Comparison of ENCODE assay signal across 12 cellular contexts in genomic region chr18:23115683-23116096, GRCh38. TPM values are rescaled to one million over a fixed set of nuclear protein-coding genes. Genes with fewer than 3 reads are reported as not detected.
DNase-seq lines count a peak whose midpoint lies in the region; ATAC-seq and TF ChIP-seq lines count a peak whose summit lies in the region.
"Had no signal": no experiment of that assay in that cellular context is flagged by ENCODE, and none has a peak within 500 bp of the region (broad histone marks: within the 10 kb centered on the region; RNA-seq: fewer than 3 reads in every experiment).

No MANE protein-coding gene starts in this region.

- H3K27ac Mint-ChIP-seq in naive thymus-derived CD8-positive, alpha-beta T cell = peak overlapping the region in 1 of 10 donors; percentile 72

- H3K27me3 ChIP-seq in breast epithelium = no peaks in the 10 kb centered on the region
- no peaks in the 10 kb centered on the region for H3K27me3 ChIP-seq in lung (ENCODE audit: control insufficient read depth, insufficient read depth)
- H3K27me3 ChIP-seq: uterus had no signal

- peaks cover 0 to 10% (median 0%) of the 10 kb centered on the region in 5 donors for H3K27me3 Mint-ChIP-seq in naive thymus-derived CD8-positive, alpha-beta T cell

- peak; percentile 14 for ATAC-seq in lung (ENCODE audit: insufficient read depth, low FRiP score)
- ATAC-seq in HG03196 (IDR thresholded peaks at IDR 0.05; ENCODE audit: unreplicated experiment) = no peak
- ATAC-seq in naive thymus-derived CD8-positive, alpha-beta T cell = no peak
- ATAC-seq in HG02623 (IDR thresholded peaks at IDR 0.05; ENCODE audit: unreplicated experiment) = no peak

- 53 to 73% methylated on average over 5 of the region's 5 CpGs for WGBS in lung, 2 donors

- peaks cover 14 to 21% (median 17%) of the 10 kb centered on the region in 4 donors for H3K4me1 Mint-ChIP-seq in naive thymus-derived CD8-positive, alpha-beta T cell

- intact Hi-C loops in breast epithelium (cut with DNase I; ENCODE audit: low total_unique reads) = no loop called here

- H3K4me1 ChIP-seq in breast epithelium (peaks cover 6 to 9% of the 10 kb centered on the region in 2 donors), lung (ENCODE audit: control insufficient read depth in 2 of 2, insufficient read depth in 2 of 2, low read length in 2 of 2) (peaks cover 0 to 3% of the 10 kb centered on the region in 2 donors)

- TF ChIP-seq CTCF in AG09319 (IDR thresholded peaks at IDR 0.05; ENCODE audit: low read depth, low read length) = no peak
- no peak for TF ChIP-seq CTCF in breast epithelium (IDR thresholded peaks at IDR 0.05)
- TF ChIP-seq CTCF in lung (IDR thresholded peaks at IDR 0.05; ENCODE audit: control extremely low read depth, extremely low read depth) = no peak

- POLR2A ChIA-PET in naive thymus-derived CD8-positive, alpha-beta T cell (lab: Charles Lee) = no interaction called here

- peak; percentile 87 for DNase-seq in AG09319 (ENCODE audit: extremely low read depth, low read depth)
- peak; percentile 60 for DNase-seq in LoVo (ENCODE audit: low spot score)
- peak in 1 of 2 donors; percentile 43 for DNase-seq in breast epithelium (ENCODE audit: low spot score in 2 of 2)
- DNase-seq in lung (ENCODE audit: low spot score) = no peak
- DNase-seq in naive thymus-derived CD8-positive, alpha-beta T cell = no peak
- DNase-seq in OCI-M1 (lab: John Stamatoyannopoulos, UW) = no peak
- DNase-seq: effector CD4-positive, alpha-beta T cell; NCI-H1436; stimulated activated CD4-positive, alpha-beta T cell treated with anti-CD3 and anti-CD28 coated beads, Interleukin-4, amount 100 ng/mL, for 4 hours; uterus had no signal

- H3K4me3 ChIP-seq in breast epithelium (no peak overlapping the region), lung (no peak overlapping the region)
- H3K4me3 ChIP-seq: uterus had no signal

- H3K36me3 ChIP-seq in breast epithelium = no peaks in the 10 kb centered on the region
- H3K36me3 ChIP-seq in lung (ENCODE audit: control insufficient read depth in 2 of 2, insufficient read depth in 2 of 2, low read length in 2 of 2) = no peaks in the 10 kb centered on the region
- H3K36me3 ChIP-seq: uterus had no signal

- peaks cover 0 to 4% of the 10 kb centered on the region in 2 donors for H3K9me3 ChIP-seq in breast epithelium
- H3K9me3 ChIP-seq in lung (ENCODE audit: control insufficient read depth in 2 of 2, insufficient read depth in 1 of 2, low read length in 1 of 2) = peaks cover 4% of the 10 kb centered on the region in 2 donors
- H3K9me3 ChIP-seq: uterus had no signal

- TF ChIP-seq POLR2A in breast epithelium (IDR thresholded peaks at IDR 0.05) = no peak

- H3K9me3 Mint-ChIP-seq in naive thymus-derived CD8-positive, alpha-beta T cell = peaks cover 0 to 12% (median 5%) of the 10 kb centered on the region in 9 donors

- no peaks in the 10 kb centered on the region for H3K36me3 Mint-ChIP-seq in naive thymus-derived CD8-positive, alpha-beta T cell

- H3K4me3 Mint-ChIP-seq in naive thymus-derived CD8-positive, alpha-beta T cell = peak overlapping the region in 2 of 10 donors; percentile 36 to 43

- peak overlapping the region; percentile 77 to 87 for H3K27ac ChIP-seq in breast epithelium
- no peak overlapping the region for H3K27ac ChIP-seq in lung (ENCODE audit: low read depth in 1 of 2, low read length in 1 of 2)
- H3K27ac ChIP-seq: uterus had no signal

RNA-seq across cellular contexts. Expression of gene CABLES1, which starts 19.6 kb away (rescaled TPM):
- total RNA-seq in breast epithelium (10 to 100 TPM; 18.1 to 28.7 (median 22.3) TPM), lung (10 to 100 TPM; 19.2 to 32.6 TPM)
- 10 to 100 TPM in 1 of 2 donors, 1 to 10 TPM in 1; 4.2 to 10.3 TPM for polyA plus RNA-seq in lung
- under 1 TPM; 0.82 to 0.99 TPM for total RNA-seq in naive thymus-derived CD8-positive, alpha-beta T cell
- not detected for polyA plus RNA-seq in naive thymus-derived CD8-positive, alpha-beta T cell

Comparison
In these comparisons a context has a peak if more than half of its experiments do, and no peak if none do; other contexts are left out.
1. DNase-seq: peak in AG09319 (single experiment) and LoVo (single experiment); none in lung (single experiment), naive thymus-derived CD8-positive, alpha-beta T cell (0 of 10) and OCI-M1 (single experiment).
2. H3K27ac ChIP-seq: peak in breast epithelium (2 of 2); none in lung (0 of 2).
3. RNA of gene CABLES1, which starts 19.6 kb away (total RNA-seq): 19.2 to 32.6 TPM in lung and 18.1 to 28.7 TPM in breast epithelium; 0.82 to 0.99 TPM in naive thymus-derived CD8-positive, alpha-beta T cell; every median in the first group is over 4 times any median in the second.